Comparison of ENCODE assay signal across 34 cellular contexts in genomic region chr1:241738710-241739109, GRCh38.
"Had no signal": no experiment of that assay in that cellular context is flagged by ENCODE, and none has a peak within 500 bp of the region (broad histone marks: within the 10 kb centered on the region; RNA-seq: fewer than 3 reads in every experiment).

No MANE protein-coding gene starts in this region.

- H3K4me3 ChIP-seq: adrenal gland, body of pancreas, breast epithelium had no signal

- H3K36me3 Mint-ChIP-seq: activated CD4-positive, alpha-beta memory T cell treated with anti-CD3 and anti-CD28 coated beads for 36 hours; activated naive CD4-positive, alpha-beta T cell treated with anti-CD3 and anti-CD28 coated beads, Interleukin-2, amount 50 U/mL, for 72 hours; activated naive CD8-positive, alpha-beta T cell treated with anti-CD3 and anti-CD28 coated beads for 36 hours had no signal

- H3K9me3 Mint-ChIP-seq: activated B cell treated with CpG ODN at 0.5 μM for 24 hours; activated CD4-positive, alpha-beta memory T cell treated with anti-CD3 and anti-CD28 coated beads for 36 hours; activated CD4-positive, alpha-beta T cell treated with anti-CD3 and anti-CD28 coated beads, Interleukin-2, amount 10 ng/mL, durations not matched to agents 24 days and 14 days; activated CD8-positive, alpha-beta T cell treated with anti-CD3 and anti-CD28 coated beads for 36 hours; activated naive CD4-positive, alpha-beta T cell treated with anti-CD3 and anti-CD28 coated beads for 36 hours; activated naive CD4-positive, alpha-beta T cell treated with anti-CD3 and anti-CD28 coated beads, Interleukin-2, amount 50 U/mL, for 72 hours; activated naive CD8-positive, alpha-beta T cell treated with anti-CD3 and anti-CD28 coated beads for 36 hours; activated T-cell treated with anti-CD3 and anti-CD28 coated beads, Interleukin-2, amount 50 U/mL, for 4 hours; activated T-helper 1 cell treated with anti-CD3 and anti-CD28 coated beads, Interleukin-12 subunit alpha, Interleukin-12 subunit beta, Interleukin-2, Interleukin-4 antibody, amounts not matched to agents 30 ng/mL and 10 ng/mL and 1 ng/mL, durations not matched to agents 14 hours and 24 hours and 36 hours; activated T-helper 17 cell treated with anti-CD3 and anti-CD28 coated beads, Interleukin-2, amount 50 U/mL, for 72 hours; T-helper 1 cell treated with Interleukin-12 subunit alpha and Interleukin-12 subunit beta and Interleukin-4 antibody, amounts not matched to agents 30 μg/mL and 1 μg/mL, for 36 hours; T-helper 2 cell treated with Interferon-gamma antibody and Interleukin-4, amounts not matched to agents 5 μg/mL and 100 μg/mL, for 36 hours had no signal

- H3K27ac ChIP-seq: adrenal gland, body of pancreas, brain microvascular endothelial cell, breast epithelium, VCaP had no signal

- H3K36me3 ChIP-seq: adrenal gland, brain microvascular endothelial cell, breast epithelium had no signal

- ATAC-seq: activated CD8-positive, alpha-beta T cell treated with anti-CD3 and anti-CD28 coated beads for 36 hours; activated naive CD4-positive, alpha-beta T cell treated with anti-CD3 and anti-CD28 coated beads, Interleukin-2, amount 50 U/mL, for 72 hours; activated T-cell treated with anti-CD3 and anti-CD28 coated beads, Interleukin-2, amount 50 U/mL, for 4 hours; activated T-cell treated with anti-CD3 and anti-CD28 coated beads, Interleukin-2, amount 50 U/mL, for 72 hours; activated T-helper 17 cell treated with anti-CD3 and anti-CD28 coated beads, Interleukin-2, amount 50 U/mL, for 72 hours; body of pancreas had no signal

- DNase-seq: activated B cell treated with CpG ODN at 0.5 μM for 24 hours; activated CD4-positive, alpha-beta memory T cell treated with anti-CD3 and anti-CD28 coated beads for 36 hours; activated CD4-positive, alpha-beta T cell treated with anti-CD3 and anti-CD28 coated beads for 4 hours; activated CD4-positive, alpha-beta T cell treated with anti-CD3 and anti-CD28 coated beads, Interleukin-2, amount 10 ng/mL, durations not matched to agents 24 days and 14 days; activated CD4-positive, alpha-beta T cell treated with anti-CD3 and anti-CD28 coated beads, Interleukin-2, amount 50 U/mL, for 1 hour; activated CD4-positive, alpha-beta T cell treated with anti-CD3 and anti-CD28 coated beads, Interleukin-2, amount 50 U/mL, for 4 hours; activated CD4-positive, CD25-positive, alpha-beta regulatory T cell treated with anti-CD3 and anti-CD28 coated beads, Interleukin-2, amount 50 U/mL, for 72 hours; activated CD8-positive, alpha-beta memory T cell treated with anti-CD3 and anti-CD28 coated beads, Interleukin-2, amount 50 U/mL, for 4 hours; activated CD8-positive, alpha-beta T cell treated with anti-CD3 and anti-CD28 coated beads for 36 hours; activated effector memory CD4-positive, alpha-beta T cell treated with anti-CD3 and anti-CD28 coated beads, Interleukin-2, amount 50 U/mL, for 16 hours; activated gamma-delta T cell treated with Interleukin-2 at 50 U/mL for 16 hours; activated naive CD4-positive, alpha-beta T cell; activated naive CD4-positive, alpha-beta T cell treated with anti-CD3 and anti-CD28 coated beads for 36 hours; activated naive CD4-positive, alpha-beta T cell treated with anti-CD3 and anti-CD28 coated beads, Interleukin-2, amount 50 U/mL, for 16 hours; activated naive CD8-positive, alpha-beta T cell treated with anti-CD3 and anti-CD28 coated beads for 36 hours; activated T-cell treated with anti-CD3 and anti-CD28 coated beads for 4 hours; activated T-cell treated with anti-CD3 and anti-CD28 coated beads, Interleukin-2, amount 50 U/mL, for 1 hour; activated T-cell treated with anti-CD3 and anti-CD28 coated beads, Interleukin-2, amount 50 U/mL, for 4 hours; activated T-cell treated with anti-CD3 and anti-CD28 coated beads, Interleukin-2, amount 50 U/mL, for 72 hours; adrenal gland; amniotic stem cell; aorta; body of pancreas; brain microvascular endothelial cell; central memory CD4-positive, alpha-beta T cell; T-helper 2 cell; T-helper 9 cell had no signal

- H3K4me1 ChIP-seq: adrenal gland, body of pancreas, breast epithelium had no signal

- H3K27me3 ChIP-seq: adrenal gland, body of pancreas, brain microvascular endothelial cell, breast epithelium had no signal

- H3K4me1 Mint-ChIP-seq: activated B cell treated with CpG ODN at 0.5 μM for 24 hours; activated CD4-positive, alpha-beta T cell treated with anti-CD3 and anti-CD28 coated beads, Interleukin-2, amount 10 ng/mL, durations not matched to agents 24 days and 14 days; activated T-helper 17 cell treated with anti-CD3 and anti-CD28 coated beads, Interleukin-2, amount 50 U/mL, for 72 hours had no signal

- H3K4me3 Mint-ChIP-seq: activated B cell treated with CpG ODN at 0.5 μM for 24 hours; activated CD4-positive, alpha-beta memory T cell treated with anti-CD3 and anti-CD28 coated beads for 36 hours; activated CD4-positive, alpha-beta T cell treated with anti-CD3 and anti-CD28 coated beads, Interleukin-2, amount 10 ng/mL, durations not matched to agents 24 days and 14 days; activated CD8-positive, alpha-beta T cell treated with anti-CD3 and anti-CD28 coated beads for 36 hours; activated naive CD4-positive, alpha-beta T cell treated with anti-CD3 and anti-CD28 coated beads for 36 hours; activated naive CD8-positive, alpha-beta T cell treated with anti-CD3 and anti-CD28 coated beads for 36 hours; activated T-cell treated with anti-CD3 and anti-CD28 coated beads, Interleukin-2, amount 50 U/mL, for 4 hours; activated T-cell treated with anti-CD3 and anti-CD28 coated beads, Interleukin-2, amount 50 U/mL, for 72 hours; activated T-helper 1 cell treated with anti-CD3 and anti-CD28 coated beads, Interleukin-12 subunit alpha, Interleukin-12 subunit beta, Interleukin-2, Interleukin-4 antibody, amounts not matched to agents 30 ng/mL and 10 ng/mL and 1 ng/mL, durations not matched to agents 14 hours and 24 hours and 36 hours; activated T-helper 17 cell treated with anti-CD3 and anti-CD28 coated beads, Interleukin-2, amount 50 U/mL, for 72 hours; T-helper 1 cell treated with Interleukin-12 subunit alpha and Interleukin-12 subunit beta and Interleukin-4 antibody, amounts not matched to agents 30 μg/mL and 1 μg/mL, for 36 hours; T-helper 2 cell treated with Interferon-gamma antibody and Interleukin-4, amounts not matched to agents 5 μg/mL and 100 μg/mL, for 36 hours had no signal

- H3K9me3 ChIP-seq: adrenal gland, body of pancreas, breast epithelium had no signal

- H3K27me3 Mint-ChIP-seq: activated CD8-positive, alpha-beta T cell treated with anti-CD3 and anti-CD28 coated beads for 36 hours; activated naive CD8-positive, alpha-beta T cell treated with anti-CD3 and anti-CD28 coated beads for 36 hours had no signal

- H3K27ac Mint-ChIP-seq: activated B cell treated with CpG ODN at 0.5 μM for 24 hours; activated CD4-positive, alpha-beta memory T cell treated with anti-CD3 and anti-CD28 coated beads for 36 hours; activated CD4-positive, alpha-beta T cell treated with anti-CD3 and anti-CD28 coated beads, Interleukin-2, amount 10 ng/mL, durations not matched to agents 24 days and 14 days; activated CD8-positive, alpha-beta T cell treated with anti-CD3 and anti-CD28 coated beads for 36 hours; activated naive CD4-positive, alpha-beta T cell treated with anti-CD3 and anti-CD28 coated beads for 36 hours; activated naive CD4-positive, alpha-beta T cell treated with anti-CD3 and anti-CD28 coated beads, Interleukin-2, amount 50 U/mL, for 72 hours; activated naive CD8-positive, alpha-beta T cell treated with anti-CD3 and anti-CD28 coated beads for 36 hours; activated T-cell treated with anti-CD3 and anti-CD28 coated beads, Interleukin-2, amount 50 U/mL, for 72 hours; activated T-helper 1 cell treated with anti-CD3 and anti-CD28 coated beads, Interleukin-12 subunit alpha, Interleukin-12 subunit beta, Interleukin-2, Interleukin-4 antibody, amounts not matched to agents 30 ng/mL and 10 ng/mL and 1 ng/mL, durations not matched to agents 14 hours and 24 hours and 36 hours; activated T-helper 17 cell treated with anti-CD3 and anti-CD28 coated beads, Interleukin-2, amount 50 U/mL, for 72 hours; T-helper 1 cell treated with Interleukin-12 subunit alpha and Interleukin-12 subunit beta and Interleukin-4 antibody, amounts not matched to agents 30 μg/mL and 1 μg/mL, for 36 hours; T-helper 2 cell treated with Interferon-gamma antibody and Interleukin-4, amounts not matched to agents 5 μg/mL and 100 μg/mL, for 36 hours had no signal
